In genomic region chr18:47970664-47971523, GRCh38 we compare ENCODE assay signal across 11 cellular contexts. TPM values are rescaled to one million over a fixed set of nuclear protein-coding genes. Genes with fewer than 3 reads are reported as not detected.
A peak's percentile ranks its signal among the peaks of the same experiment; 100 is the strongest.
DNase-seq lines count a peak whose midpoint lies in the region; ATAC-seq, FAIRE-seq and TF ChIP-seq lines count a peak whose summit lies in the region.
"Had no signal": no experiment of that assay in that cellular context is flagged by ENCODE, and none has a peak within 500 bp of the region (broad histone marks: within the 10 kb centered on the region; RNA-seq: fewer than 3 reads in every experiment).

No MANE protein-coding gene starts in this region.

- H3K27me3 ChIP-seq in DOHH2 (ENCODE audit: control insufficient read depth, low read length), result no peaks in the 10 kb centered on the region

- FAIRE-seq in frontal cortex (lab: Jason Lieb, UNC), result no peak
- FAIRE-seq: bronchial epithelial cell had no signal

- DNase-seq in MV-4-11 (lab: John Stamatoyannopoulos, UW) (peak; percentile 86), globus pallidus (ENCODE audit: low spot score) (peak; percentile 15), HuH-7 (ENCODE audit: low spot score) (no peak), frontal cortex (ENCODE audit: low spot score in 2 of 2) (no peak), NCI-H1092 treated with DMSO at 0.1 percent for 48 hours (lab: John Stamatoyannopoulos, UW) (no peak)
- DNase-seq in activated CD4-positive, alpha-beta T cell treated with anti-CD3 and anti-CD28 coated beads, Interleukin-2, amount 50 U/mL, for 48 hours, result no peak
- DNase-seq: NCI-H146 had no signal

- no peaks in the 10 kb centered on the region for H3K9me2 ChIP-seq in DOHH2 (replicated peaks; ENCODE audit: control insufficient read depth, low read length)

- H3K4me1 ChIP-seq in DOHH2 (ENCODE audit: control insufficient read depth, low read length), result peaks cover 33% of the 10 kb centered on the region

- H3K27ac ChIP-seq in DOHH2 (ENCODE audit: low read depth, low read length), result peak overlapping the region; percentile 63
- H3K27ac ChIP-seq: thoracic aorta had no signal

- no peaks in the 10 kb centered on the region for H3K36me3 ChIP-seq in DOHH2 (ENCODE audit: control insufficient read depth, low read length)
- H3K36me3 ChIP-seq: thoracic aorta had no signal

- no peaks in the 10 kb centered on the region for H3F3A ChIP-seq in DOHH2 (ENCODE audit: control insufficient read depth, insufficient read depth)

- no peaks in the 10 kb centered on the region for H3K9me3 ChIP-seq in DOHH2 (ENCODE audit: control insufficient read depth, insufficient read depth, low read length)
- H3K9me3 ChIP-seq: thoracic aorta had no signal

- peak overlapping the region; percentile 60 for H3K4me2 ChIP-seq in DOHH2 (ENCODE audit: low read length)

- no peaks in the 10 kb centered on the region for H4K20me1 ChIP-seq in DOHH2 (ENCODE audit: control insufficient read depth, insufficient read depth, low read depth, low read length)

- peak; percentile 82 for ATAC-seq in GM21423 (IDR thresholded peaks at IDR 0.05; ENCODE audit: unreplicated experiment)

- H3K79me2 ChIP-seq in DOHH2 (ENCODE audit: control insufficient read depth, low read length), result no peaks in the 10 kb centered on the region

- peak overlapping the region; percentile 40 for H3K4me3 ChIP-seq in DOHH2 (ENCODE audit: low read length)
- H3K4me3 ChIP-seq: thoracic aorta had no signal

- TF ChIP-seq CTCF in DOHH2 (IDR thresholded peaks at IDR 0.05; ENCODE audit: low read depth, low read length, poor library complexity, severe bottlenecking), result no peak

RNA-seq across cellular contexts. Expression of gene SMAD2, which starts 40.4 kb away (rescaled TPM):
- 45.2 TPM for total RNA-seq in frontal cortex

Comparison
In these comparisons a context has a peak if more than half of its experiments do, and no peak if none do; other contexts are left out.
1. DNase-seq: peak in MV-4-11 (single experiment) and globus pallidus (single experiment); none in HuH-7 (single experiment), activated CD4-positive, alpha-beta T cell treated with anti-CD3 and anti-CD28 coated beads, Interleukin-2, amount 50 U/mL, for 48 hours (0 of 2), frontal cortex (0 of 2) and NCI-H1092 treated with DMSO at 0.1 percent for 48 hours (single experiment).